9 cellular contexts compared by ENCODE assay signal in genomic region chr3:10505050-10505790, GRCh38. TPM values are rescaled to one million over a fixed set of nuclear protein-coding genes. Genes with fewer than 3 reads are reported as not detected.
DNase-seq lines count a peak whose midpoint lies in the region; ATAC-seq and TF ChIP-seq lines count a peak whose summit lies in the region.
"Had no signal": no experiment of that assay in that cellular context is flagged by ENCODE, and none has a peak within 500 bp of the region (broad histone marks: within the 10 kb centered on the region; RNA-seq: fewer than 3 reads in every experiment).

Gene ATP2B2, minus strand, starts transcription at chr3:10505586. Its CDS starts 56,043 bp downstream, at chr3:10449543.

- H3K36me3 Mint-ChIP-seq in brain = no peaks in the 10 kb centered on the region
- H3K36me3 Mint-ChIP-seq in naive thymus-derived CD8-positive, alpha-beta T cell = no peaks in the 10 kb centered on the region

- DNase-seq in BE2C (peak; percentile 56), NK-92 (lab: John Stamatoyannopoulos, UW; ENCODE audit: unreplicated experiment) (no peak), germinal center (ENCODE audit: low spot score) (no peak), SKM-1 treated with dmso at 0.1 percent for 144 hours (lab: John Stamatoyannopoulos, UW; ENCODE audit: unreplicated experiment) (no peak)
- DNase-seq in naive thymus-derived CD8-positive, alpha-beta T cell = peak in 5 of 10 donors; percentile 2 to 25 (median 14)

- H3K27ac ChIP-seq in HUES6 (ENCODE audit: low read depth, low read length) = no peak within 1 kb of the TSS
- H3K27ac ChIP-seq: KMS-11 had no signal

- no peaks in the 10 kb centered on the region for H3K9me3 Mint-ChIP-seq in brain
- H3K9me3 Mint-ChIP-seq in naive thymus-derived CD8-positive, alpha-beta T cell = no peaks in the 10 kb centered on the region

- H3K4me1 Mint-ChIP-seq in brain = peaks cover 24% of the 10 kb centered on the region
- peaks cover 0 to 5% (median 2%) of the 10 kb centered on the region in 4 donors for H3K4me1 Mint-ChIP-seq in naive thymus-derived CD8-positive, alpha-beta T cell

- peak within 1 kb of the TSS; percentile 79 to 92 (median 86) for H3K4me3 Mint-ChIP-seq in brain
- H3K4me3 Mint-ChIP-seq in naive thymus-derived CD8-positive, alpha-beta T cell = peak within 1 kb of the TSS; percentile 60 to 73 (median 66)

- POLR2A ChIA-PET in naive thymus-derived CD8-positive, alpha-beta T cell (lab: Charles Lee) = no interaction called here

- no peak within 1 kb of the TSS for H3K9ac ChIP-seq in HUES6 (ENCODE audit: low read length)
- H3K9ac ChIP-seq: KMS-11 had no signal

- no peak for TF ChIP-seq CTCF in BE2C (IDR thresholded peaks at IDR 0.05; ENCODE audit: low read depth, low read length)
- TF ChIP-seq CTCF in brain (conservative IDR thresholded peaks at IDR 0.05) = no peak

- H3K36me3 ChIP-seq in BE2C (no peaks in the 10 kb centered on the region), HUES6 (ENCODE audit: control insufficient read depth, insufficient read depth, low read length) (no peaks in the 10 kb centered on the region)

- H3K27ac Mint-ChIP-seq in brain = peak within 1 kb of the TSS in 4 of 5 experiments; percentile 79 to 98 (median 96)
- peak within 1 kb of the TSS in 1 of 10 donors; percentile 33 for H3K27ac Mint-ChIP-seq in naive thymus-derived CD8-positive, alpha-beta T cell

- H3K4me3 ChIP-seq in BE2C (ENCODE audit: low read depth, low read length) (peak within 1 kb of the TSS; percentile 59), HUES6 (ENCODE audit: low read depth, low read length) (peak within 1 kb of the TSS; percentile 45)

- no peaks in the 10 kb centered on the region for H3K9me3 ChIP-seq in BE2C
- no peaks in the 10 kb centered on the region for H3K9me3 ChIP-seq in HUES6 (ENCODE audit: control insufficient read depth, insufficient read depth, low read depth, low read length)

- H3K4me1 ChIP-seq in BE2C (no peaks in the 10 kb centered on the region), HUES6 (ENCODE audit: control insufficient read depth, insufficient read depth, low read length) (peaks cover 6% of the 10 kb centered on the region)

- peak; percentile 66 to 83 for ATAC-seq in naive thymus-derived CD8-positive, alpha-beta T cell
- ATAC-seq in GM18498 (IDR thresholded peaks at IDR 0.05; ENCODE audit: unreplicated experiment) = no peak

- H3K27me3 ChIP-seq in BE2C = no peaks in the 10 kb centered on the region
- H3K27me3 ChIP-seq in HUES6 (ENCODE audit: control insufficient read depth, insufficient read depth, low read length) = peaks cover 28% of the 10 kb centered on the region

- H3K27me3 Mint-ChIP-seq in brain = no peaks in the 10 kb centered on the region
- H3K27me3 Mint-ChIP-seq in naive thymus-derived CD8-positive, alpha-beta T cell = peaks cover 0 to 25% (median 6%) of the 10 kb centered on the region in 5 donors

RNA-seq across cellular contexts. Expression of gene ATP2B2, which starts in this region (rescaled TPM):
- 1.2 TPM for polyA plus RNA-seq in BE2C (2012; ENCODE audit: insufficient read depth, insufficient read length, low read depth)
- polyA plus RNA-seq in brain (ENCODE audit: insufficient read depth, low read depth, low replicate concordance) = 13.9 TPM
- total RNA-seq in naive thymus-derived CD8-positive, alpha-beta T cell = not detected
- polyA plus RNA-seq in naive thymus-derived CD8-positive, alpha-beta T cell = not detected

Comparison
In these comparisons a context has a peak if more than half of its experiments do, and no peak if none do; other contexts are left out.
1. RNA of gene ATP2B2 (polyA plus RNA-seq): 13.9 TPM in brain (single experiment); not detected in naive thymus-derived CD8-positive, alpha-beta T cell; every median in the first group is over 10 times any median in the second.
2. Peak in ATAC-seq in naive thymus-derived CD8-positive, alpha-beta T cell; RNA of the gene not detected or under 1 TPM.